Comparison of ENCODE assay signal across 22 cellular contexts in the genomic region with DNA sequence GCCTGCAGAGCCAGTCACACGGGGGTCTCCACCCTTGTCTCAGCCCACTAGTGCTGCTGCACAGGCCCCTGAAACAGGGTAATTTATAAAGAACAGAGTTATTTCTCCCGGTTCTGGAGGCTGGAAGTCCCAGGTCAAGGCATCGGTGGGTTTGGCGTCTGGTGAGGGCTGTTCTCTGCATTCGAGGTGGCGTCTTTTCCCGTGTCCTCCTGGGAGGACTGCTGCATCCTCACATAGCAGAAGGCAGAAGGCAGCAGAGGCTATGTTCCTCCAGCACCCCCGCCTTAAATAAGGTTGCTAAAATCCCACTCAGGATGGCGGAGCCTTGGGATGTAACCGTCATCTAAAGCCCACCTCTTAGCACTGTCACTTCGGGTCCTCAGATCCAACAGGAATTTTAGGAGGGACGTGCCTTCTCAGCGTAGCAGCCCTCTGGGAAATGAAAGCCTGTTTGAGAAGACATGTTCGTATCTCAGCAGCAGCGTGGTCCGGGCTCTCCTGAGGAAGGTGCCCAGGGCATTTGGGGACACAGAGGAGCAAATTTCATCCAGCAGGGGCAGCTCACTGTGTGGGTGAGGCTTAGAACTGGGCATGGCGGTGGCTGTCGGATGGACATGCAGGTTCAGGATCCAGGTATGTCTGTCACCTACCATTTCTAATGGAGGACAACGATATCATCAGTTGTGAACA.
"Had no signal": no experiment of that assay in that cellular context is flagged by ENCODE, and none has a peak within 500 bp of the region (broad histone marks: within the 10 kb centered on the region; RNA-seq: fewer than 3 reads in every experiment).

No MANE protein-coding gene starts in this region.

- H3K4me1 ChIP-seq: body of pancreas, left ventricle myocardium inferior, parathyroid adenoma, upper lobe of right lung had no signal

- DNase-seq: activated CD4-positive, alpha-beta memory T cell treated with anti-CD3 and anti-CD28 coated beads for 36 hours; activated gamma-delta T cell; activated T-cell treated with anti-CD3 and anti-CD28 coated beads, Interleukin-2, amount 50 U/mL, for 4 hours; amygdala; body of pancreas; caudate nucleus; kidney; left ventricle myocardium inferior; mucosa of descending colon; naive thymus-derived CD8-positive, alpha-beta T cell; stimulated activated CD4-positive, alpha-beta T cell treated with anti-CD3 and anti-CD28 coated beads, Interleukin-4, amount 100 ng/mL, for 4 hours; stimulated activated CD8-positive, alpha-beta memory T cell treated with anti-CD3 and anti-CD28 coated beads, Interleukin-4, amount 100 ng/mL, for 48 hours; SW 1271; T-helper 9 cell; upper lobe of right lung had no signal

- H3K27me3 ChIP-seq: body of pancreas, hepatocyte, neutrophil, upper lobe of right lung had no signal

- H3K27me3 Mint-ChIP-seq: activated CD4-positive, alpha-beta memory T cell treated with anti-CD3 and anti-CD28 coated beads for 36 hours; naive thymus-derived CD8-positive, alpha-beta T cell; stimulated activated naive CD8-positive, alpha-beta T cell treated with anti-CD3 and anti-CD28 coated beads, Interleukin-15, Interleukin-2, amounts not matched to agents 100 ng/mL and 50 ng/mL, for 24 hours had no signal

- H3K9me3 Mint-ChIP-seq: activated CD4-positive, alpha-beta memory T cell treated with anti-CD3 and anti-CD28 coated beads for 36 hours; activated T-cell treated with anti-CD3 and anti-CD28 coated beads, Interleukin-2, amount 50 U/mL, for 4 hours; naive thymus-derived CD8-positive, alpha-beta T cell; stimulated activated naive CD8-positive, alpha-beta T cell treated with anti-CD3 and anti-CD28 coated beads, Interleukin-15, Interleukin-2, amounts not matched to agents 100 ng/mL and 50 ng/mL, for 24 hours had no signal

- H3K9me3 ChIP-seq: body of pancreas, left ventricle myocardium inferior, mucosa of descending colon, neutrophil, upper lobe of right lung had no signal

- ATAC-seq: activated CD4-positive, CD25-positive, alpha-beta regulatory T cell treated with anti-CD3 and anti-CD28 coated beads, Interleukin-2, amount 50 U/mL, for 24 hours; activated T-cell treated with anti-CD3 and anti-CD28 coated beads, Interleukin-2, amount 50 U/mL, for 4 hours; body of pancreas; esophagus mucosa; mucosa of descending colon; naive thymus-derived CD8-positive, alpha-beta T cell; upper lobe of right lung had no signal

- H3K4me3 ChIP-seq: body of pancreas, hepatocyte, left ventricle myocardium inferior, mucosa of descending colon, skin epidermis, upper lobe of right lung had no signal

- H3K4me3 Mint-ChIP-seq: activated CD4-positive, alpha-beta memory T cell treated with anti-CD3 and anti-CD28 coated beads for 36 hours had no signal

- H3K27ac ChIP-seq: body of pancreas, hepatocyte, left ventricle myocardium inferior, neutrophil, parathyroid adenoma, skin epidermis, upper lobe of right lung had no signal

- H3K36me3 ChIP-seq: neutrophil, upper lobe of right lung had no signal

- H3K27ac Mint-ChIP-seq: activated CD4-positive, alpha-beta memory T cell treated with anti-CD3 and anti-CD28 coated beads for 36 hours had no signal
